In the genomic region with DNA sequence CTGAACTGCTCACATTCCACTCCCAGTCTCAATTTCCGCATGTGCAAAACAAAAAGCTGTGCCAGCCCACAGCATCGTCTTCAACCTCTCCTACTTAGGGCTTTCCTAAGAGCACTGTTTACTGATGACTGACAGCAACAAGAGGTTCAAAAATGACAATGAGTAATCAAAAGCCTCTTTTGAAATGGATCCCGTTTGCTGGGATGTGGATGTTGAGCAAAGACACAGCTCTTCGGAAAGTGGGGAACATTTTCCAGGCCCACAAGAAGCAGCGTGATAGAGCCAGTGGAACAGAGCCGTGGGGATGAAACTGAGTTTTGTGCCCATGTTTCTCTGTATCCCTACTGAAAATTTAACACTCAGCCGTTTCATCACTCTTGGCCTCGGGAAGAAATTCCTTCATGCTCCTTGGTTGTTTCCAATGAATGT, we compare ENCODE assay signal across 24 cellular contexts.
DNase-seq lines count a peak whose midpoint lies in the region; ATAC-seq and TF ChIP-seq lines count a peak whose summit lies in the region.
"Had no signal": no experiment of that assay in that cellular context is flagged by ENCODE, and none has a peak within 500 bp of the region (broad histone marks: within the 10 kb centered on the region; RNA-seq: fewer than 3 reads in every experiment).

No MANE protein-coding gene starts in this region.

- H3K9me3 ChIP-seq in adipocyte (ENCODE audit: control insufficient read depth, low read length) (peaks cover 7% of the 10 kb centered on the region), heart left ventricle (peaks cover 0 to 5% (median 0%) of the 10 kb centered on the region in 12 donors), psoas muscle (no peaks in the 10 kb centered on the region), vagina (no peaks in the 10 kb centered on the region), right lobe of liver (no peaks in the 10 kb centered on the region)
- H3K9me3 ChIP-seq: body of pancreas, Peyer's patch had no signal

- TF ChIP-seq CTCF in heart left ventricle (IDR thresholded peaks at IDR 0.05): no peak
- TF ChIP-seq CTCF in psoas muscle (IDR thresholded peaks at IDR 0.05): no peak
- TF ChIP-seq CTCF in vagina (IDR thresholded peaks at IDR 0.05): no peak
- TF ChIP-seq CTCF in right lobe of liver (IDR thresholded peaks at IDR 0.05): no peak

- H3K36me3 ChIP-seq in adipocyte (ENCODE audit: control insufficient read depth, insufficient read depth, low read length, severe bottlenecking) (no peaks in the 10 kb centered on the region), heart left ventricle (no peaks in the 10 kb centered on the region), psoas muscle (ENCODE audit: insufficient read depth in 1 of 2, low read depth in 1 of 2) (no peaks in the 10 kb centered on the region), vagina (no peaks in the 10 kb centered on the region), right lobe of liver (no peaks in the 10 kb centered on the region)
- H3K36me3 ChIP-seq: neural progenitor cell, Peyer's patch, tibial nerve had no signal

- H3K27me3 ChIP-seq in adipocyte (replicated peaks; ENCODE audit: control insufficient read depth, insufficient read depth, low read length) (no peaks in the 10 kb centered on the region), heart left ventricle (no peaks in the 10 kb centered on the region), psoas muscle (ENCODE audit: insufficient read depth in 3 of 3, low read length in 2 of 3) (peaks cover 0 to 5% (median 0%) of the 10 kb centered on the region in 3 donors), vagina (no peaks in the 10 kb centered on the region), right lobe of liver (no peaks in the 10 kb centered on the region)
- H3K27me3 ChIP-seq: body of pancreas, neural progenitor cell, Peyer's patch, tibial nerve had no signal

- ATAC-seq in heart left ventricle (peak; percentile 19 to 62 (median 50)), psoas muscle (peak; percentile 42 to 80 (median 60)), right lobe of liver (no peak), HG02852 (IDR thresholded peaks at IDR 0.05; ENCODE audit: unreplicated experiment) (no peak)
- ATAC-seq: K562 had no signal

- DNase-seq in adipocyte (ENCODE audit: low read depth) (no peak), heart left ventricle (peak in 1 of 5 donors; percentile 30), psoas muscle (peak; percentile 47 to 62), vagina (ENCODE audit: extremely low spot score in 2 of 2) (no peak), right lobe of liver (no peak), NCI-H1694 treated with DMSO at 0.1 percent for 48 hours (lab: John Stamatoyannopoulos, UW) (no peak)
- DNase-seq: activated CD4-positive, alpha-beta T cell treated with anti-CD3 and anti-CD28 coated beads, Interleukin-2, amount 10 ng/mL, durations not matched to agents 7 days and 5 days; activated gamma-delta T cell treated with Interleukin-2 at 50 U/mL for 16 hours; C1 segment of cervical spinal cord; cortex of kidney; DMS 273 treated with DMSO at 0.1 percent for 48 hours; GF-D8; head of caudate nucleus; NCI-H1092; NCI-H2171 treated with DMSO at 0.1 percent for 48 hours; Peyer's patch; retina; stimulated activated CD4-positive, alpha-beta T cell treated with anti-CD3 and anti-CD28 coated beads, Interleukin-4, amount 100 ng/mL, for 1 hour; SW 1271 had no signal

- intact Hi-C loops in heart left ventricle (cut with DNase I): no loop called here
- intact Hi-C loops in psoas muscle (cut with DNase I): no loop called here
- intact Hi-C loops in vagina (cut with DNase I): no loop called here
- intact Hi-C loops in right lobe of liver (cut with DNase I): no loop called here

- WGBS in heart left ventricle, 4 donors: 75 to 84% (median 78%) methylated on average over 8 of the region's 8 CpGs
- 24 to 31% (median 25%) methylated on average over 8 of the region's 8 CpGs for WGBS in psoas muscle, 3 donors
- 74% methylated on average over 7 of the region's 8 CpGs for WGBS in right lobe of liver (ENCODE audit: insufficient coverage, low coverage, low lambda C conversion rate, missing lambda C conversion rate)

- peak overlapping the region in 10 of 12 donors; percentile 30 to 81 (median 52) for H3K27ac ChIP-seq in heart left ventricle
- H3K27ac ChIP-seq in psoas muscle: peak overlapping the region; percentile 32
- peak overlapping the region; percentile 66 for H3K27ac ChIP-seq in vagina
- no peak overlapping the region for H3K27ac ChIP-seq in right lobe of liver
- H3K27ac ChIP-seq: body of pancreas, neural progenitor cell had no signal

- H3K4me1 ChIP-seq in adipocyte (ENCODE audit: control insufficient read depth, insufficient read depth, low read length): peaks cover 50% of the 10 kb centered on the region
- peaks cover 0 to 28% (median 17%) of the 10 kb centered on the region in 12 donors for H3K4me1 ChIP-seq in heart left ventricle
- H3K4me1 ChIP-seq in psoas muscle: no peaks in the 10 kb centered on the region
- peaks cover 15% of the 10 kb centered on the region for H3K4me1 ChIP-seq in vagina
- no peaks in the 10 kb centered on the region for H3K4me1 ChIP-seq in right lobe of liver

- peak overlapping the region; percentile 71 for H3K9ac ChIP-seq in adipocyte (ENCODE audit: low read length)
- H3K9ac ChIP-seq: neural progenitor cell had no signal

- no peak for TF ChIP-seq POLR2A in heart left ventricle (IDR thresholded peaks at IDR 0.05)
- no peak for TF ChIP-seq POLR2A in vagina (IDR thresholded peaks at IDR 0.05)
- no peak for TF ChIP-seq POLR2A in right lobe of liver (IDR thresholded peaks at IDR 0.05)

- H3K4me3 ChIP-seq in adipocyte (ENCODE audit: low read length): peak overlapping the region; percentile 8
- no peak overlapping the region for H3K4me3 ChIP-seq in heart left ventricle
- H3K4me3 ChIP-seq in psoas muscle: no peak overlapping the region
- H3K4me3 ChIP-seq in vagina: no peak overlapping the region
- H3K4me3 ChIP-seq in right lobe of liver: no peak overlapping the region
- H3K4me3 ChIP-seq: body of pancreas, K562, neural progenitor cell, Peyer's patch, tibial nerve had no signal

Comparison
In these comparisons a context has a peak if more than half of its experiments do, and no peak if none do; other contexts are left out.
1. DNase-seq: peak in psoas muscle (2 of 2); none in adipocyte (single experiment), vagina (0 of 2), right lobe of liver (0 of 3) and NCI-H1694 treated with DMSO at 0.1 percent for 48 hours (single experiment).
2. ATAC-seq: peak in heart left ventricle (4 of 4) and psoas muscle (4 of 4); none in right lobe of liver (0 of 4) and HG02852 (single experiment).
3. H3K27ac ChIP-seq: peak in heart left ventricle (10 of 12), psoas muscle (single experiment) and vagina (single experiment); none in right lobe of liver (0 of 3).